In genomic region chr14:77391441-77391840, GRCh38 we compare ENCODE assay signal across 28 cellular contexts. TPM values are rescaled to one million over a fixed set of nuclear protein-coding genes. Genes with fewer than 3 reads are reported as not detected.
DNase-seq lines count a peak whose midpoint lies in the region; ATAC-seq, FAIRE-seq and TF ChIP-seq lines count a peak whose summit lies in the region.
"Had no signal": no experiment of that assay in that cellular context is flagged by ENCODE, and none has a peak within 500 bp of the region (broad histone marks: within the 10 kb centered on the region; RNA-seq: fewer than 3 reads in every experiment).

No MANE protein-coding gene starts in this region.

- H3K4me3 Mint-ChIP-seq in stimulated activated naive B cell treated with anti-CD40 and anti-IgM and Interleukin-4, amounts not matched to agents 10 μg/mL and 1 μg/mL and 100 μg/mL, for 72 hours, result no peak overlapping the region
- H3K4me3 Mint-ChIP-seq: CD14-positive monocyte; CD4-positive, alpha-beta memory T cell; CD4-positive, CD25-positive, alpha-beta regulatory T cell; CD8-positive, alpha-beta memory T cell had no signal

- H3K4me1 ChIP-seq in SJCRH30, result peaks cover 16% of the 10 kb centered on the region
- no peaks in the 10 kb centered on the region for H3K4me1 ChIP-seq in GM12878 (ENCODE audit: control insufficient read depth, insufficient read depth, low read length)
- H3K4me1 ChIP-seq in parathyroid adenoma, result no peaks in the 10 kb centered on the region
- H3K4me1 ChIP-seq in kidney (ENCODE audit: control insufficient read depth in 1 of 2, insufficient read depth in 1 of 2, low read depth in 1 of 2, low read length in 2 of 2), result no peaks in the 10 kb centered on the region
- H3K4me1 ChIP-seq in testis, result no peaks in the 10 kb centered on the region
- H3K4me1 ChIP-seq: BE2C, BLaER1 had no signal

- no peaks in the 10 kb centered on the region for H3K4me1 Mint-ChIP-seq in stimulated activated naive B cell treated with anti-CD40 and anti-IgM and Interleukin-4, amounts not matched to agents 10 μg/mL and 1 μg/mL and 100 μg/mL, for 72 hours
- H3K4me1 Mint-ChIP-seq: CD14-positive monocyte; CD4-positive, alpha-beta memory T cell; CD4-positive, CD25-positive, alpha-beta regulatory T cell; CD8-positive, alpha-beta memory T cell had no signal

- H2AFZ ChIP-seq in GM12878 (ENCODE audit: control insufficient read depth, low read depth, low read length), result no peak overlapping the region
- peak overlapping the region; percentile 41 for H2AFZ ChIP-seq in parathyroid adenoma

- peak overlapping the region; percentile 72 for H3K27ac ChIP-seq in 22Rv1
- peak overlapping the region; percentile 50 for H3K27ac ChIP-seq in SJCRH30
- no peak overlapping the region for H3K27ac ChIP-seq in GM12878 (ENCODE audit: control insufficient read depth, insufficient read depth)
- H3K27ac ChIP-seq in parathyroid adenoma, result no peak overlapping the region
- no peak overlapping the region for H3K27ac ChIP-seq in kidney (ENCODE audit: low read depth in 2 of 2, low read length in 2 of 2)
- no peak overlapping the region for H3K27ac ChIP-seq in testis
- H3K27ac ChIP-seq: BLaER1 had no signal

- no peak for TF ChIP-seq POLR2A in GM12878 (IDR thresholded peaks at IDR 0.05; ENCODE audit: low read depth, low read length)
- TF ChIP-seq POLR2A in testis (IDR thresholded peaks at IDR 0.05), result no peak

- DNase-seq in SJCRH30, result peak; percentile 46 to 68
- no peak for DNase-seq in GM12878 (ENCODE audit: low read depth, low spot score)
- DNase-seq in kidney, result no peak
- DNase-seq in stimulated activated naive B cell treated with anti-CD40 and anti-IgM and Interleukin-4, amounts not matched to agents 10 μg/mL and 1 μg/mL and 100 μg/mL, for 72 hours, result no peak
- DNase-seq in testis, result no peak
- DNase-seq: 8988T; ACHN; BE2C; C1 segment of cervical spinal cord; CD4-positive, alpha-beta memory T cell; CD4-positive, CD25-positive, alpha-beta regulatory T cell; CD8-positive, alpha-beta memory T cell; COR-L47; DMS 273 treated with DMSO at 0.1 percent for 48 hours; DMS153; DMS53; DMS79; DND-41; EL; GDM1 had no signal

- TF ChIP-seq CTCF in 22Rv1 (IDR thresholded peaks at IDR 0.05) (no peak), GM12878 (IDR thresholded peaks at IDR 0.05 in 2 of 3, conservative IDR thresholded peaks at IDR 0.05 in 1 of 3; ENCODE audit: control insufficient read depth in 2 of 3, extremely low read depth in 1 of 3, insufficient read depth in 1 of 3, low read depth in 3 of 3, low read length in 3 of 3) (no peak), parathyroid adenoma (IDR thresholded peaks at IDR 0.05) (no peak), kidney (IDR thresholded peaks at IDR 0.05; ENCODE audit: borderline replicate concordance, extremely low read depth, insufficient read depth) (no peak), testis (IDR thresholded peaks at IDR 0.05) (no peak)

- H3K9me3 ChIP-seq in SJCRH30 (replicated peaks) (no peaks in the 10 kb centered on the region; the same call in 1 of the 2 replicates), GM12878 (replicated peaks; ENCODE audit: control insufficient read depth, insufficient read depth, low read length) (no peaks in the 10 kb centered on the region), parathyroid adenoma (ENCODE audit: control insufficient read depth, low read length) (no peaks in the 10 kb centered on the region), kidney (ENCODE audit: control insufficient read depth in 1 of 2, low read length in 2 of 2) (no peaks in the 10 kb centered on the region), testis (no peaks in the 10 kb centered on the region)
- H3K9me3 ChIP-seq: BE2C had no signal

- no peak for TF ChIP-seq EP300 in GM12878 (IDR thresholded peaks at IDR 0.05; ENCODE audit: borderline replicate concordance in 1 of 2, control insufficient read depth in 1 of 2, low read depth in 2 of 2, low read length in 2 of 2)

- H3K4me2 ChIP-seq in GM12878 (ENCODE audit: control insufficient read depth, insufficient read depth) (no peak overlapping the region), parathyroid adenoma (ENCODE audit: low read length) (no peak overlapping the region)
- H3K4me2 ChIP-seq: BLaER1 had no signal

- in situ Hi-C loops in GM12878 (cut with MboI), result no loop called here

- no peak overlapping the region; the same call in 1 of the 2 replicates for H3K4me3 ChIP-seq in SJCRH30
- H3K4me3 ChIP-seq in GM12878, result no peak overlapping the region
- H3K4me3 ChIP-seq in parathyroid adenoma (ENCODE audit: low read depth, low read length), result no peak overlapping the region
- no peak overlapping the region for H3K4me3 ChIP-seq in kidney (ENCODE audit: low read length in 2 of 2)
- no peak overlapping the region for H3K4me3 ChIP-seq in testis
- H3K4me3 ChIP-seq: BLaER1 had no signal

- intact Hi-C loops in GM12878 (cut with micrococcal nuclease; ENCODE audit: unreplicated experiment), result no loop called here
- intact Hi-C loops in kidney (cut with DNase I), result no loop called here
- intact Hi-C loops in testis (cut with DNase I; ENCODE audit: low total_unique reads), result no loop called here

- FAIRE-seq in GM12878 (lab: Jason Lieb, UNC) (peak; percentile 38), kidney (lab: Jason Lieb, UNC) (no peak)
- FAIRE-seq: A204.1, GM12891, GM19239 had no signal

- H3K27me3 Mint-ChIP-seq in stimulated activated naive B cell treated with anti-CD40 and anti-IgM and Interleukin-4, amounts not matched to agents 10 μg/mL and 1 μg/mL and 100 μg/mL, for 72 hours, result no peaks in the 10 kb centered on the region
- H3K27me3 Mint-ChIP-seq: CD4-positive, alpha-beta memory T cell; CD4-positive, CD25-positive, alpha-beta regulatory T cell had no signal

- H3K27ac Mint-ChIP-seq in stimulated activated naive B cell treated with anti-CD40 and anti-IgM and Interleukin-4, amounts not matched to agents 10 μg/mL and 1 μg/mL and 100 μg/mL, for 72 hours, result no peak overlapping the region
- H3K27ac Mint-ChIP-seq: CD14-positive monocyte; CD4-positive, alpha-beta memory T cell; CD8-positive, alpha-beta memory T cell had no signal

- H3K36me3 Mint-ChIP-seq in stimulated activated naive B cell treated with anti-CD40 and anti-IgM and Interleukin-4, amounts not matched to agents 10 μg/mL and 1 μg/mL and 100 μg/mL, for 72 hours, result peaks cover 3 to 8% of the 10 kb centered on the region in 2 donors
- H3K36me3 Mint-ChIP-seq: CD4-positive, alpha-beta memory T cell had no signal

- H4K20me1 ChIP-seq in GM12878 (ENCODE audit: control insufficient read depth, insufficient read depth), result no peaks in the 10 kb centered on the region
- H4K20me1 ChIP-seq: BLaER1 had no signal

- H3K27me3 ChIP-seq in SJCRH30 (no peaks in the 10 kb centered on the region), GM12878 (replicated peaks in 1 of 2; ENCODE audit: control insufficient read depth in 2 of 2, insufficient read depth in 2 of 2, low read length in 1 of 2) (no peaks in the 10 kb centered on the region), parathyroid adenoma (ENCODE audit: control insufficient read depth, insufficient read depth, low read length) (no peaks in the 10 kb centered on the region), testis (no peaks in the 10 kb centered on the region)
- H3K27me3 ChIP-seq: BE2C, BLaER1 had no signal

- 97% methylated on average over 10 of the region's 10 CpGs for WGBS in GM12878 (ENCODE audit: insufficient coverage, insufficient replicate concordance, low lambda C conversion rate, missing lambda C conversion rate)
- 92% methylated on average over 10 of the region's 10 CpGs for WGBS in testis, 2 donors

- H3K79me2 ChIP-seq in GM12878 (ENCODE audit: control insufficient read depth, insufficient read depth, low read length), result no peaks in the 10 kb centered on the region
- H3K79me2 ChIP-seq in parathyroid adenoma, result no peaks in the 10 kb centered on the region

- H3K9ac ChIP-seq in GM12878 (ENCODE audit: control insufficient read depth, insufficient read depth, low read length) (no peak overlapping the region), parathyroid adenoma (no peak overlapping the region), kidney (ENCODE audit: low read length in 2 of 2) (no peak overlapping the region)
- H3K9ac ChIP-seq: BLaER1 had no signal

- no peak for ATAC-seq in GM12878
- no peak for ATAC-seq in stimulated activated naive B cell treated with anti-CD40 and anti-IgM and Interleukin-4, amounts not matched to agents 10 μg/mL and 1 μg/mL and 100 μg/mL, for 72 hours (replicated peaks)

- no peak for TF ChIP-seq RAD21 in GM12878 (IDR thresholded peaks at IDR 0.05; ENCODE audit: insufficient read depth, low read depth, low read length)

- CTCF ChIA-PET in GM12878 (lab: Yijun Ruan, JAX), result interaction anchor here (0.9 to 2.0 kb wide), 4 partner anchors 14 to 240 kb away, joined by 3 to 5 read pairs (median 4); partner anchors contain the start of genes SAMD15 and TMED8

- H3K36me3 ChIP-seq in SJCRH30, result no peaks in the 10 kb centered on the region
- no peaks in the 10 kb centered on the region for H3K36me3 ChIP-seq in GM12878 (ENCODE audit: control insufficient read depth in 2 of 2, insufficient read depth in 2 of 2, low read length in 1 of 2)
- H3K36me3 ChIP-seq in parathyroid adenoma (ENCODE audit: control insufficient read depth, insufficient read depth, low read length), result no peaks in the 10 kb centered on the region
- H3K36me3 ChIP-seq in kidney (ENCODE audit: control insufficient read depth in 1 of 2, insufficient read depth in 2 of 2, low read length in 2 of 2), result no peaks in the 10 kb centered on the region
- no peaks in the 10 kb centered on the region for H3K36me3 ChIP-seq in testis (ENCODE audit: low read depth, missing control alignments)
- H3K36me3 ChIP-seq: BE2C, BLaER1 had no signal

- SMC1A ChIA-PET in GM12878 (lab: Charles Lee; ENCODE audit: uncharacterized antibody, unreplicated experiment), result interaction anchor here (0.7 to 1.3 kb wide), 2 partner anchors 8 to 315 kb away, joined by 3 read pairs; no protein-coding TSS in a partner anchor

- RAD21 ChIA-PET in GM12878 (lab: Charles Lee; ENCODE audit: unreplicated experiment), result no interaction called here

- POLR2A ChIA-PET in GM12878 (lab: Charles Lee), result no interaction called here

- peaks cover 0 to 5% of the 10 kb centered on the region in 2 donors for H3K9me3 Mint-ChIP-seq in stimulated activated naive B cell treated with anti-CD40 and anti-IgM and Interleukin-4, amounts not matched to agents 10 μg/mL and 1 μg/mL and 100 μg/mL, for 72 hours
- H3K9me3 Mint-ChIP-seq: CD4-positive, CD25-positive, alpha-beta regulatory T cell; CD8-positive, alpha-beta memory T cell had no signal

- no TSS peak for BruUV-seq in GM12878 (replicated peaks; lab: Mats Ljungman, UMichigan)

RNA-seq across cellular contexts. Expression of gene SAMD15, which starts 14.3 kb away (rescaled TPM):
- total RNA-seq in SJCRH30 (2014; rRNA removed; shearing (Covaris generic)), result 1.0 and 2.3 TPM in 2 replicates
- total RNA-seq in GM12878 (2013; cell fraction: nucleolus; rRNA removed), result 0.37 and 0.81 TPM in 2 replicates
- 0.27 and 0.96 TPM in 2 replicates for total RNA-seq in GM12878 (2014; rRNA removed)
- total RNA-seq in GM12878 (2014; rRNA removed; fragmentation: Illumina TruSeq; extraction: Trizol), result 0.98 and 1.9 TPM in 2 replicates
- total RNA-seq in GM12878 (2021), result 0.74 and 1.1 TPM in 2 replicates
- 0.14 TPM for polyA plus RNA-seq in GM12878 (2011; ENCODE audit: low read depth)
- 0.33 and 1.1 TPM in 2 replicates for polyA plus RNA-seq in GM12878 (2011; rRNA removed)
- polyA plus RNA-seq in GM12878 (2011; cell fraction: cytosol; rRNA removed), result 0.07 and 0.95 TPM in 2 replicates
- polyA plus RNA-seq in GM12878 (2011; cell fraction: nucleus; rRNA removed), result 0.31 and 1.1 TPM in 2 replicates
- polyA plus RNA-seq in GM12878 (2012), result 0.17 and 0.22 TPM in 2 replicates
- polyA plus RNA-seq in GM12878 (2014; fragmentation: Illumina TruSeq; extraction: Trizol), result 0.78 and 1.1 TPM in 2 replicates
- polyA plus RNA-seq in GM12878 (2014; fragmentation: Nextera tagmentation; extraction: Ambion mirVana), result under 1 TPM; 0.63 to 0.93 TPM
- 0.38 and 2.0 TPM in 2 replicates for polyA plus RNA-seq in GM12878 (2014; rRNA removed)
- polyA plus RNA-seq in GM12878 (2016; fragmentation: Nextera tagmentation; extraction: Ambion mirVana), result 1 to 10 TPM; 1.2 to 1.5 TPM
- 0.15 and 0.31 TPM in 2 replicates for polyA minus RNA-seq in GM12878 (2011; rRNA and poly(A)+ RNA removed)
- not detected in 2 replicates for polyA minus RNA-seq in GM12878 (2011; cell fraction: cytosol; rRNA and poly(A)+ RNA removed)
- polyA minus RNA-seq in GM12878 (2011; cell fraction: nucleus; rRNA and poly(A)+ RNA removed), result 0.12 and 0.67 TPM in 2 replicates
- total RNA-seq in kidney, result 6.2 TPM
- 1.8 TPM for polyA plus RNA-seq in kidney (ENCODE audit: insufficient read depth, low read depth, low replicate concordance)
- 10 to 100 TPM in 1 of 2 donors, 1 to 10 TPM in 1; 9.2 to 22.6 TPM for total RNA-seq in testis
- polyA plus RNA-seq in testis (ENCODE audit: insufficient read depth, low read depth, low replicate concordance), result 31.3 TPM
- polyA plus RNA-seq: CD4-positive, alpha-beta memory T cell; CD4-positive, CD25-positive, alpha-beta regulatory T cell had no signal

RNA-seq across cellular contexts. Expression of gene TMED8, which starts 14.5 kb away (rescaled TPM):
- total RNA-seq in SJCRH30 (2014; rRNA removed; shearing (Covaris generic)), result 12.8 and 13.6 TPM in 2 replicates
- 37.1 and 39.6 TPM in 2 replicates for total RNA-seq in GM12878 (2013; cell fraction: nucleolus; rRNA removed)
- total RNA-seq in GM12878 (2014; rRNA removed), result 29.7 and 36.2 TPM in 2 replicates
- 34.2 and 35.8 TPM in 2 replicates for total RNA-seq in GM12878 (2014; rRNA removed; fragmentation: Illumina TruSeq; extraction: Trizol)
- 31.9 and 32.9 TPM in 2 replicates for total RNA-seq in GM12878 (2021)
- 9.5 TPM for polyA plus RNA-seq in GM12878 (2011; ENCODE audit: low read depth)
- polyA plus RNA-seq in GM12878 (2011; rRNA removed), result 39.1 and 52.7 TPM in 2 replicates
- 19.6 and 24.1 TPM in 2 replicates for polyA plus RNA-seq in GM12878 (2011; cell fraction: cytosol; rRNA removed)
- polyA plus RNA-seq in GM12878 (2011; cell fraction: nucleus; rRNA removed), result 20.5 and 22.3 TPM in 2 replicates
- polyA plus RNA-seq in GM12878 (2012), result 15.5 and 19.3 TPM in 2 replicates
- 33.0 and 39.6 TPM in 2 replicates for polyA plus RNA-seq in GM12878 (2014; fragmentation: Illumina TruSeq; extraction: Trizol)
- polyA plus RNA-seq in GM12878 (2014; fragmentation: Nextera tagmentation; extraction: Ambion mirVana), result 1 to 10 TPM; 7.3 to 7.4 TPM
- polyA plus RNA-seq in GM12878 (2014; rRNA removed), result 21.1 and 22.5 TPM in 2 replicates
- 10 to 100 TPM; 17.8 to 18.9 TPM for polyA plus RNA-seq in GM12878 (2016; fragmentation: Nextera tagmentation; extraction: Ambion mirVana)
- 38.9 and 47.5 TPM in 2 replicates for polyA minus RNA-seq in GM12878 (2011; rRNA and poly(A)+ RNA removed)
- polyA minus RNA-seq in GM12878 (2011; cell fraction: cytosol; rRNA and poly(A)+ RNA removed), result 13.6 and 15.0 TPM in 2 replicates
- polyA minus RNA-seq in GM12878 (2011; cell fraction: nucleus; rRNA and poly(A)+ RNA removed), result 8.2 and 11.9 TPM in 2 replicates
- 17.1 TPM for total RNA-seq in kidney
- polyA plus RNA-seq in kidney (ENCODE audit: insufficient read depth, low read depth, low replicate concordance), result 6.7 TPM
- 10 to 100 TPM; 30.9 to 40.1 TPM for total RNA-seq in testis
- 16.9 TPM for polyA plus RNA-seq in testis (ENCODE audit: insufficient read depth, low read depth, low replicate concordance)

RNA-seq across cellular contexts. Expression of gene NOXRED1, which starts 31.9 kb away (rescaled TPM):
- total RNA-seq in SJCRH30 (2014; rRNA removed; shearing (Covaris generic)), result 0.06 TPM in 1 of 2 replicates, not detected in the other
- 0.96 and 1.8 TPM in 2 replicates for total RNA-seq in GM12878 (2013; cell fraction: nucleolus; rRNA removed)
- total RNA-seq in GM12878 (2014; rRNA removed), result 0.11 and 0.17 TPM in 2 replicates
- 0.13 and 0.14 TPM in 2 replicates for total RNA-seq in GM12878 (2014; rRNA removed; fragmentation: Illumina TruSeq; extraction: Trizol)
- total RNA-seq in GM12878 (2021), result 0.21 and 0.45 TPM in 2 replicates
- polyA plus RNA-seq in GM12878 (2011; ENCODE audit: low read depth), result not detected
- polyA plus RNA-seq in GM12878 (2011; rRNA removed), result 0.62 and 0.98 TPM in 2 replicates
- 0.21 and 0.22 TPM in 2 replicates for polyA plus RNA-seq in GM12878 (2011; cell fraction: cytosol; rRNA removed)
- polyA plus RNA-seq in GM12878 (2011; cell fraction: nucleus; rRNA removed), result 0.92 and 1.4 TPM in 2 replicates
- 0.18 and 0.27 TPM in 2 replicates for polyA plus RNA-seq in GM12878 (2012)
- polyA plus RNA-seq in GM12878 (2014; fragmentation: Illumina TruSeq; extraction: Trizol), result 0.21 and 0.22 TPM in 2 replicates
- under 1 TPM; 0.07 to 0.14 TPM for polyA plus RNA-seq in GM12878 (2014; fragmentation: Nextera tagmentation; extraction: Ambion mirVana)
- 0.10 TPM in 1 of 2 replicates, not detected in the other for polyA plus RNA-seq in GM12878 (2014; rRNA removed)
- polyA plus RNA-seq in GM12878 (2016; fragmentation: Nextera tagmentation; extraction: Ambion mirVana), result under 1 TPM; 0.06 to 0.13 TPM
- 0.57 and 1.2 TPM in 2 replicates for polyA minus RNA-seq in GM12878 (2011; rRNA and poly(A)+ RNA removed)
- not detected in 2 replicates for polyA minus RNA-seq in GM12878 (2011; cell fraction: cytosol; rRNA and poly(A)+ RNA removed)
- 0.48 TPM in 2 replicates for polyA minus RNA-seq in GM12878 (2011; cell fraction: nucleus; rRNA and poly(A)+ RNA removed)
- total RNA-seq in kidney, result 0.57 TPM
- polyA plus RNA-seq in kidney (ENCODE audit: insufficient read depth, low read depth, low replicate concordance), result 0.28 TPM
- total RNA-seq in testis, result 10 to 100 TPM in 1 of 2 donors, 1 to 10 TPM in 1; 5.2 to 11.3 TPM
- 18.0 TPM for polyA plus RNA-seq in testis (ENCODE audit: insufficient read depth, low read depth, low replicate concordance)
- total RNA-seq: G401 had no signal
- polyA plus RNA-seq: CD14-positive monocyte; CD4-positive, alpha-beta memory T cell; CD8-positive, alpha-beta memory T cell had no signal

Comparison
In these comparisons a context has a peak if more than half of its experiments do, and no peak if none do; other contexts are left out.
1. H3K27ac ChIP-seq: peak in 22Rv1 (single experiment) and SJCRH30 (single experiment); none in GM12878 (single experiment), parathyroid adenoma (single experiment), kidney (0 of 2) and testis (0 of 2).
2. DNase-seq: peak in SJCRH30 (2 of 2); none in GM12878 (single experiment), kidney (single experiment), stimulated activated naive B cell treated with anti-CD40 and anti-IgM and Interleukin-4, amounts not matched to agents 10 μg/mL and 1 μg/mL and 100 μg/mL, for 72 hours (single experiment) and testis (single experiment).